20 cellular contexts compared by ENCODE assay signal in the genomic region with DNA sequence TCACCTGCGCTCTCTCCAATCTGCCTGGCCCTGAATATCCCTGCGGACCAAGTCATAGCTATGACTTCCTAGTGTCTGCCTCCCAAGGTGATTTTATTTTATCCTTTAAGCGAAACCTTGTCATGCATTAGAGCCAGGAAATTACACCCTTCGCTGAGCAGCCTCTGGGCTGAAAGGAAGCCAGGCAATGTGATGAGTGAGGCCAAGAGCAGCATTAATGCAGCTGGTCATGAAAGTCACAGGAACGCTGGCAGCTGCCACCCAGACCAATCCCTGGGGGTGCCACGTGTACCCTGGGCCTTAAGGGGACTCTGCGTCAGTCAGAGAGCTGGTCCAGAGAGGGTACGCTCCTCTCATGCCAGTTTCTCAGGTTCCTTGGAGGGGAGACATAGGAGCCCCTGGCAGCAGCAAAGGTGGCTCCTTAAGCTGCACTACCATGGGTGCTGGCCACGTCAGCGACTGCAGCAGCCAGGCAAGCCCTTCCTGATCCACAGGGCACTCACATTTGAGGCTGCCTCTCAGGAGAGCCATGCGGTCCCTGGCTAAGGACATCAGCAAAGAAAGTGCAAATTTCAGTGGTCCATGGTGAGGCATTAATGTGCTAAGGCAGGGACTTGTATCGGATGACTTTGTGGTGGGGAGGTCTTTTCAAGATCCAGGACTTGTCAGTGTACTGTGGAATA. TPM values are rescaled to one million over a fixed set of nuclear protein-coding genes. Genes with fewer than 3 reads are reported as not detected.
"Had no signal": no experiment of that assay in that cellular context is flagged by ENCODE, and none has a peak within 500 bp of the region (broad histone marks: within the 10 kb centered on the region; RNA-seq: fewer than 3 reads in every experiment).

No MANE protein-coding gene starts in this region.

- H3K9me3 ChIP-seq: esophagus squamous epithelium, heart right ventricle, lower lobe of right lung, sigmoid colon, upper lobe of right lung had no signal

- H3K27ac ChIP-seq: cardiac muscle cell, esophagus squamous epithelium, heart right ventricle, lower lobe of right lung, neural progenitor cell, sigmoid colon, upper lobe of right lung had no signal

- H3K4me3 Mint-ChIP-seq: activated CD4-positive, alpha-beta T cell treated with anti-CD3 and anti-CD28 coated beads, Interleukin-2, amount 10 ng/mL, durations not matched to agents 24 days and 14 days; activated CD8-positive, alpha-beta T cell treated with anti-CD3 and anti-CD28 coated beads, Interleukin-2, amount 10 ng/mL, durations not matched to agents 7 days and 5 days; activated naive CD8-positive, alpha-beta T cell; effector memory CD8-positive, alpha-beta T cell; immature natural killer cell; neural progenitor cell had no signal

- H3K27ac Mint-ChIP-seq: activated CD4-positive, alpha-beta T cell treated with anti-CD3 and anti-CD28 coated beads, Interleukin-2, amount 10 ng/mL, durations not matched to agents 24 days and 14 days; activated CD8-positive, alpha-beta T cell treated with anti-CD3 and anti-CD28 coated beads, Interleukin-2, amount 10 ng/mL, durations not matched to agents 7 days and 5 days; activated naive CD8-positive, alpha-beta T cell; effector memory CD8-positive, alpha-beta T cell; immature natural killer cell had no signal

- H3K4me1 Mint-ChIP-seq: activated CD4-positive, alpha-beta T cell treated with anti-CD3 and anti-CD28 coated beads, Interleukin-2, amount 10 ng/mL, durations not matched to agents 24 days and 14 days; immature natural killer cell had no signal

- DNase-seq: activated CD4-positive, alpha-beta T cell treated with anti-CD3 and anti-CD28 coated beads, Interleukin-2, amount 10 ng/mL, durations not matched to agents 24 days and 14 days; activated CD4-positive, CD25-positive, alpha-beta regulatory T cell; activated CD8-positive, alpha-beta T cell treated with anti-CD3 and anti-CD28 coated beads, Interleukin-2, amount 10 ng/mL, durations not matched to agents 7 days and 5 days; activated gamma-delta T cell; activated T-cell treated with anti-CD3 and anti-CD28 coated beads, Interleukin-2, amount 50 U/mL, for 48 hours; effector memory CD8-positive, alpha-beta T cell; esophagus squamous epithelium; heart right ventricle; immature natural killer cell; left colon; lower lobe of right lung; sigmoid colon; stimulated activated CD8-positive, alpha-beta memory T cell treated with anti-CD3 and anti-CD28 coated beads, Interleukin-4, amount 100 ng/mL, for 48 hours; stimulated activated naive CD4-positive, alpha-beta T cell; T1000; upper lobe of right lung had no signal

- H3K4me3 ChIP-seq: cardiac muscle cell, esophagus squamous epithelium, heart right ventricle, lower lobe of right lung, neural progenitor cell, sigmoid colon, upper lobe of right lung had no signal

- H3K27me3 ChIP-seq: cardiac muscle cell, neural progenitor cell, sigmoid colon had no signal

- ATAC-seq: activated CD8-positive, alpha-beta T cell treated with anti-CD3 and anti-CD28 coated beads, Interleukin-2, amount 10 ng/mL, durations not matched to agents 7 days and 5 days; effector memory CD8-positive, alpha-beta T cell; heart right ventricle; left colon had no signal

- H3K4me2 ChIP-seq: neural progenitor cell had no signal

- H3K4me1 ChIP-seq: heart right ventricle, lower lobe of right lung, sigmoid colon, upper lobe of right lung had no signal

- H3K9me3 Mint-ChIP-seq: activated CD4-positive, alpha-beta T cell treated with anti-CD3 and anti-CD28 coated beads, Interleukin-2, amount 10 ng/mL, durations not matched to agents 24 days and 14 days; effector memory CD8-positive, alpha-beta T cell; immature natural killer cell had no signal

- H3K36me3 ChIP-seq: cardiac muscle cell, esophagus squamous epithelium, heart right ventricle, lower lobe of right lung, neural progenitor cell, sigmoid colon, upper lobe of right lung had no signal

- H3K36me3 Mint-ChIP-seq: activated naive CD8-positive, alpha-beta T cell; immature natural killer cell; neural progenitor cell had no signal

RNA-seq across cellular contexts. Expression of gene WSCD1, which starts 42.7 kb away (rescaled TPM):
- total RNA-seq: activated CD4-positive, alpha-beta T cell treated with anti-CD3 and anti-CD28 coated beads, Interleukin-2, amount 10 ng/mL, durations not matched to agents 24 days and 14 days; activated CD8-positive, alpha-beta T cell treated with anti-CD3 and anti-CD28 coated beads, Interleukin-2, amount 10 ng/mL, durations not matched to agents 7 days and 5 days; T-helper 1 cell treated with Interleukin-12 subunit alpha and Interleukin-12 subunit beta and Interleukin-4 antibody, amounts not matched to agents 30 ng/mL and 1 ng/mL, for 36 hours had no signal
